ENCODE assay signal across 15 cellular contexts in the genomic region with DNA sequence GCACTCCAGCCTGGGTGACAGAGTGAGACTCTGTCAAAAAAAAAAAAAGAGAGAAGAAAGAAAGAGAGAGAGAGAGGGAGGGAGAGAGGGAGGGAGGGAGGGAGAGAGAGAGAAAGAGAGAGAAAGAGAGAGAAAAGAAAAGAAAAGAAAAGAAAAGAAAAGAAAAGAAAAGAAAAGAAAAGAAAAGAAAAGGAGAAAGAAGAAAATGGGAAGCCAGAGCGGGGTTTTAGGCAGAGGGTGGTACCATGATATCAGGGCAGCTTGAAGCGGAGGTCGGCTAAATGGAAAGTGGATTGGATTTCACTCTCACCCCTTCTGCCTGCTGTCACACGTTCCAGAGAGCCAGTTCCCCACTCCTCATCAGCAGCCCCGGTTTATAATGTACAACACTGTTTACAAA. TPM values are rescaled to one million over a fixed set of nuclear protein-coding genes. Genes with fewer than 3 reads are reported as not detected.
DNase-seq lines count a peak whose midpoint lies in the region; ATAC-seq and TF ChIP-seq lines count a peak whose summit lies in the region.
"Had no signal": no experiment of that assay in that cellular context is flagged by ENCODE, and none has a peak within 500 bp of the region (broad histone marks: within the 10 kb centered on the region; RNA-seq: fewer than 3 reads in every experiment).

No MANE protein-coding gene starts in this region.

- POLR2A ChIA-PET in CD8-positive, alpha-beta memory T cell (lab: Charles Lee), result no interaction called here
- POLR2A ChIA-PET in naive thymus-derived CD8-positive, alpha-beta T cell (lab: Charles Lee), result no interaction called here

- H3K27me3 Mint-ChIP-seq in CD8-positive, alpha-beta memory T cell, result no peaks in the 10 kb centered on the region
- peaks cover 4% of the 10 kb centered on the region for H3K27me3 Mint-ChIP-seq in activated T-helper 2 cell treated with anti-CD3 and anti-CD28 coated beads, Interferon-gamma antibody, Interleukin-2, Interleukin-4, amounts not matched to agents 10 μg/mL and 5 μg/mL and 100 μg/mL, durations not matched to agents 14 hours and 24 hours and 36 hours (ENCODE audit: low read depth)
- no peaks in the 10 kb centered on the region for H3K27me3 Mint-ChIP-seq in naive thymus-derived CD8-positive, alpha-beta T cell

- 72 to 74% (median 73%) methylated on average over 5 of the region's 5 CpGs for WGBS in psoas muscle, 3 donors

- H3K9ac ChIP-seq in colonic mucosa (ENCODE audit: low read depth in 2 of 2, low read length in 2 of 2), result no peak overlapping the region

- no peak for TF ChIP-seq CTCF in C4-2B (conservative IDR thresholded peaks at IDR 0.05)
- TF ChIP-seq CTCF in colonic mucosa (IDR thresholded peaks at IDR 0.05), result no peak
- no peak for TF ChIP-seq CTCF in WERI-Rb-1 (IDR thresholded peaks at IDR 0.05; ENCODE audit: low read depth, low read length)
- TF ChIP-seq CTCF in psoas muscle (IDR thresholded peaks at IDR 0.05), result no peak

- H3K4me1 ChIP-seq in CD8-positive, alpha-beta memory T cell (ENCODE audit: insufficient read depth, low read length), result peaks cover 20% of the 10 kb centered on the region
- H3K4me1 ChIP-seq in colonic mucosa, result peaks cover 10% of the 10 kb centered on the region
- H3K4me1 ChIP-seq in psoas muscle, result peaks cover 7% of the 10 kb centered on the region

- H3K9me3 ChIP-seq in CD8-positive, alpha-beta memory T cell (ENCODE audit: low read length), result no peaks in the 10 kb centered on the region
- no peaks in the 10 kb centered on the region for H3K9me3 ChIP-seq in colonic mucosa
- H3K9me3 ChIP-seq in WERI-Rb-1 (ENCODE audit: severe bottlenecking), result no peaks in the 10 kb centered on the region
- H3K9me3 ChIP-seq in psoas muscle, result no peaks in the 10 kb centered on the region
- H3K9me3 ChIP-seq: ascending aorta, upper lobe of right lung had no signal

- H3K4me1 Mint-ChIP-seq in CD8-positive, alpha-beta memory T cell, result peaks cover 32 to 52% (median 52%) of the 10 kb centered on the region in 3 donors
- H3K4me1 Mint-ChIP-seq in activated T-helper 2 cell treated with anti-CD3 and anti-CD28 coated beads, Interferon-gamma antibody, Interleukin-2, Interleukin-4, amounts not matched to agents 10 μg/mL and 5 μg/mL and 100 μg/mL, durations not matched to agents 14 hours and 24 hours and 36 hours (ENCODE audit: low read depth), result peaks cover 17% of the 10 kb centered on the region
- H3K4me1 Mint-ChIP-seq in naive thymus-derived CD8-positive, alpha-beta T cell, result peaks cover 10 to 55% (median 44%) of the 10 kb centered on the region in 4 donors

- peak overlapping the region; percentile 25 to 92 (median 81) for H3K4me3 Mint-ChIP-seq in CD8-positive, alpha-beta memory T cell
- H3K4me3 Mint-ChIP-seq in activated T-helper 2 cell treated with anti-CD3 and anti-CD28 coated beads, Interferon-gamma antibody, Interleukin-2, Interleukin-4, amounts not matched to agents 10 μg/mL and 5 μg/mL and 100 μg/mL, durations not matched to agents 14 hours and 24 hours and 36 hours (ENCODE audit: low read depth), result no peak overlapping the region
- peak overlapping the region in 8 of 10 donors; percentile 1 to 90 (median 46) for H3K4me3 Mint-ChIP-seq in naive thymus-derived CD8-positive, alpha-beta T cell

- peaks cover 0 to 23% (median 8%) of the 10 kb centered on the region in 3 donors for H3K36me3 Mint-ChIP-seq in CD8-positive, alpha-beta memory T cell
- H3K36me3 Mint-ChIP-seq in activated T-helper 2 cell treated with anti-CD3 and anti-CD28 coated beads, Interferon-gamma antibody, Interleukin-2, Interleukin-4, amounts not matched to agents 10 μg/mL and 5 μg/mL and 100 μg/mL, durations not matched to agents 14 hours and 24 hours and 36 hours (ENCODE audit: low read depth), result peaks cover 12% of the 10 kb centered on the region
- peaks cover 4 to 18% (median 11%) of the 10 kb centered on the region in 3 donors for H3K36me3 Mint-ChIP-seq in naive thymus-derived CD8-positive, alpha-beta T cell

- peak overlapping the region; percentile 82 for H3K27ac ChIP-seq in C4-2B
- no peak overlapping the region for H3K27ac ChIP-seq in CD8-positive, alpha-beta memory T cell (ENCODE audit: low read depth, low read length)
- no peak overlapping the region for H3K27ac ChIP-seq in colonic mucosa
- H3K27ac ChIP-seq in WERI-Rb-1, result no peak overlapping the region
- no peak overlapping the region for H3K27ac ChIP-seq in psoas muscle
- H3K27ac ChIP-seq: upper lobe of right lung had no signal

- no peak for ATAC-seq in naive thymus-derived CD8-positive, alpha-beta T cell
- no peak for ATAC-seq in psoas muscle
- ATAC-seq: upper lobe of right lung had no signal

- no peak for DNase-seq in CD8-positive, alpha-beta memory T cell
- no peak for DNase-seq in activated T-helper 2 cell treated with anti-CD3 and anti-CD28 coated beads, Interferon-gamma antibody, Interleukin-2, Interleukin-4, amounts not matched to agents 10 μg/mL and 5 μg/mL and 100 μg/mL, durations not matched to agents 14 hours and 24 hours and 36 hours (ENCODE audit: low spot score)
- DNase-seq in naive thymus-derived CD8-positive, alpha-beta T cell, result no peak
- DNase-seq in OCI-M1 (lab: John Stamatoyannopoulos, UW) (no peak), colonic mucosa (no peak), WERI-Rb-1 (no peak), psoas muscle (no peak)
- DNase-seq: activated CD8-positive, alpha-beta memory T cell treated with anti-CD3 and anti-CD28 coated beads, Interleukin-2, amount 50 U/mL, for 48 hours; erythroblast; Karpas-422; NCI-H187; SIG-M5; upper lobe of right lung had no signal

- intact Hi-C loops in activated T-helper 2 cell treated with anti-CD3 and anti-CD28 coated beads, Interferon-gamma antibody, Interleukin-2, Interleukin-4, amounts not matched to agents 10 μg/mL and 5 μg/mL and 100 μg/mL, durations not matched to agents 14 hours and 24 hours and 36 hours (cut with micrococcal nuclease), result no loop called here
- intact Hi-C loops in colonic mucosa (cut with DNase I), result no loop called here
- intact Hi-C loops in psoas muscle (cut with DNase I), result no loop called here

- peak overlapping the region; percentile 43 to 96 (median 88) for H3K27ac Mint-ChIP-seq in CD8-positive, alpha-beta memory T cell
- H3K27ac Mint-ChIP-seq in activated T-helper 2 cell treated with anti-CD3 and anti-CD28 coated beads, Interferon-gamma antibody, Interleukin-2, Interleukin-4, amounts not matched to agents 10 μg/mL and 5 μg/mL and 100 μg/mL, durations not matched to agents 14 hours and 24 hours and 36 hours, result peak overlapping the region; percentile 51
- peak overlapping the region; percentile 78 to 93 (median 90) for H3K27ac Mint-ChIP-seq in naive thymus-derived CD8-positive, alpha-beta T cell

- H3K9me3 Mint-ChIP-seq in CD8-positive, alpha-beta memory T cell, result no peaks in the 10 kb centered on the region
- no peaks in the 10 kb centered on the region for H3K9me3 Mint-ChIP-seq in activated T-helper 2 cell treated with anti-CD3 and anti-CD28 coated beads, Interferon-gamma antibody, Interleukin-2, Interleukin-4, amounts not matched to agents 10 μg/mL and 5 μg/mL and 100 μg/mL, durations not matched to agents 14 hours and 24 hours and 36 hours
- no peaks in the 10 kb centered on the region for H3K9me3 Mint-ChIP-seq in naive thymus-derived CD8-positive, alpha-beta T cell

- H3K36me3 ChIP-seq in CD8-positive, alpha-beta memory T cell (ENCODE audit: insufficient read depth, low read length), result no peaks in the 10 kb centered on the region
- H3K36me3 ChIP-seq in colonic mucosa (no peaks in the 10 kb centered on the region), WERI-Rb-1 (no peaks in the 10 kb centered on the region), psoas muscle (ENCODE audit: insufficient read depth in 1 of 2, low read depth in 1 of 2) (no peaks in the 10 kb centered on the region)
- H3K36me3 ChIP-seq: upper lobe of right lung had no signal

- H3K4me3 ChIP-seq in CD8-positive, alpha-beta memory T cell (ENCODE audit: low read length), result no peak overlapping the region
- H3K4me3 ChIP-seq in colonic mucosa, result no peak overlapping the region
- H3K4me3 ChIP-seq in WERI-Rb-1 (ENCODE audit: low read depth, low read length), result no peak overlapping the region
- no peak overlapping the region for H3K4me3 ChIP-seq in psoas muscle
- H3K4me3 ChIP-seq: ascending aorta, upper lobe of right lung had no signal

- CTCF ChIA-PET in CD8-positive, alpha-beta memory T cell (lab: Charles Lee), result no interaction called here

- H3K27me3 ChIP-seq in CD8-positive, alpha-beta memory T cell (ENCODE audit: insufficient read depth, low read length, poor library complexity, severe bottlenecking), result no peaks in the 10 kb centered on the region
- H3K27me3 ChIP-seq in colonic mucosa, result no peaks in the 10 kb centered on the region
- H3K27me3 ChIP-seq in WERI-Rb-1 (ENCODE audit: insufficient read depth, low read depth, severe bottlenecking), result no peaks in the 10 kb centered on the region
- no peaks in the 10 kb centered on the region for H3K27me3 ChIP-seq in psoas muscle (ENCODE audit: insufficient read depth in 3 of 3, low read length in 2 of 3)
- H3K27me3 ChIP-seq: ascending aorta, upper lobe of right lung had no signal

RNA-seq across cellular contexts. Expression of gene TMCO4, which starts 1.9 kb away (rescaled TPM):
- 10 to 100 TPM; 16.5 to 16.6 TPM for total RNA-seq in CD8-positive, alpha-beta memory T cell
- 18.2 TPM for polyA plus RNA-seq in CD8-positive, alpha-beta memory T cell
- total RNA-seq in activated T-helper 2 cell treated with anti-CD3 and anti-CD28 coated beads, Interferon-gamma antibody, Interleukin-2, Interleukin-4, amounts not matched to agents 10 μg/mL and 5 μg/mL and 100 μg/mL, durations not matched to agents 14 hours and 24 hours and 36 hours, result 12.9 and 16.1 TPM in 2 replicates
- total RNA-seq in naive thymus-derived CD8-positive, alpha-beta T cell, result 10 to 100 TPM; 16.4 to 17.5 TPM
- 10 to 100 TPM in 2 of 3 donors, 1 to 10 TPM in 1; 7.7 to 15.3 (median 10.5) TPM for polyA plus RNA-seq in naive thymus-derived CD8-positive, alpha-beta T cell
- 10 to 100 TPM; 26.9 to 44.1 TPM for total RNA-seq in colonic mucosa
- 1 to 10 TPM; 2.3 to 4.8 (median 3.4) TPM for total RNA-seq in psoas muscle
- polyA plus RNA-seq in psoas muscle, result 1 to 10 TPM; 2.6 to 3.6 (median 3.2) TPM

RNA-seq across cellular contexts. Expression of gene RNF186, which starts 17.3 kb away (rescaled TPM):
- not detected for total RNA-seq in CD8-positive, alpha-beta memory T cell
- not detected for polyA plus RNA-seq in CD8-positive, alpha-beta memory T cell
- not detected in 2 replicates for total RNA-seq in activated T-helper 2 cell treated with anti-CD3 and anti-CD28 coated beads, Interferon-gamma antibody, Interleukin-2, Interleukin-4, amounts not matched to agents 10 μg/mL and 5 μg/mL and 100 μg/mL, durations not matched to agents 14 hours and 24 hours and 36 hours
- total RNA-seq in naive thymus-derived CD8-positive, alpha-beta T cell, result not detected
- polyA plus RNA-seq in naive thymus-derived CD8-positive, alpha-beta T cell, result not detected
- 10 to 100 TPM; 43.0 to 71.4 TPM for total RNA-seq in colonic mucosa
- total RNA-seq in psoas muscle, result not detected
- under 1 TPM in 1 of 3 donors, not detected in 2; 0.08 TPM for polyA plus RNA-seq in psoas muscle
- total RNA-seq: ascending aorta, upper lobe of right lung had no signal

Comparison
In these comparisons a context has a peak if more than half of its experiments do, and no peak if none do; other contexts are left out.
1. RNA of gene RNF186, which starts 17.3 kb away (total RNA-seq): 43.0 to 71.4 TPM in colonic mucosa; not detected in CD8-positive, alpha-beta memory T cell, not detected in activated T-helper 2 cell treated with anti-CD3 and anti-CD28 coated beads, Interferon-gamma antibody, Interleukin-2, Interleukin-4, amounts not matched to agents 10 μg/mL and 5 μg/mL and 100 μg/mL, durations not matched to agents 14 hours and 24 hours and 36 hours, not detected in naive thymus-derived CD8-positive, alpha-beta T cell and not detected in psoas muscle; every median in the first group is over 10 times any median in the second.
2. Peak in every context shown above with its lines, with median percentiles within 50 percentile points of each other: H3K27ac Mint-ChIP-seq.